Comparison of ENCODE assay signal across 11 cellular contexts in the genomic region with DNA sequence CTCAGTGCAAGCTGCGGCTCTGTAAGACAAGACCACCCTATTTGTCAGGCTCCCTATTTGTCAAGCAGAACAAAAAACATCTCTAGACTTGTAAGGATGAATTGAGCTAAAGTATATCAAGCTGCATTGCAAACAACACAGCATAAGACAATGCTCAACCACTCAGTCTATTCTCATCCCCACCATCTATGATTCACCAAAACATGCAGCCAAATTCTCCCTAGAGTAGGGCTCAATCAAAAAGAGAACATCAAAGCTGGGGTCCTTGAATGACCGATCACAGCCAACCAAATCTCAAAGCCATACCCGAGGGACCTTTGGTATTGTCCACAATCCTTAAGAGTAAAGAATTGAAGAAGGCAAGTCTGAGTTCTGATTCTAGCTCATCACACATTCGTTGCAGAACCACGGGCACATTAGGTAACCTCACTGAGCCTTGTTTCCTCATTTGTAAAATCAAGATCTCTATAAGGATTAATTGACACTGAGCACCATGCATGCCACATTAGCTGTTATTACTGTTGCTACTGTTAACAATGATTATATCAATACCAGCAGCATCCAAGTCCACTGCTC. TPM values are rescaled to one million over a fixed set of nuclear protein-coding genes. Genes with fewer than 3 reads are reported as not detected.
DNase-seq lines count a peak whose midpoint lies in the region; ATAC-seq, FAIRE-seq and TF ChIP-seq lines count a peak whose summit lies in the region.
"Had no signal": no experiment of that assay in that cellular context is flagged by ENCODE, and none has a peak within 500 bp of the region (broad histone marks: within the 10 kb centered on the region; RNA-seq: fewer than 3 reads in every experiment).

No MANE protein-coding gene starts in this region.

- no TSS peak for BruUV-seq in GM12878 (replicated peaks; lab: Mats Ljungman, UMichigan)

- H3K4me1 ChIP-seq in GM12878 (ENCODE audit: control insufficient read depth, insufficient read depth, low read length) (peaks cover 36% of the 10 kb centered on the region), tibial artery (peaks cover 0 to 58% (median 5%) of the 10 kb centered on the region in 4 donors)
- H3K4me1 ChIP-seq: HAP-1 had no signal

- no peaks in the 10 kb centered on the region for H3K9me3 ChIP-seq in GM12878 (replicated peaks; ENCODE audit: control insufficient read depth, insufficient read depth, low read length)
- no peaks in the 10 kb centered on the region for H3K9me3 ChIP-seq in tibial artery
- H3K9me3 ChIP-seq: HAP-1 had no signal

- H3K27ac ChIP-seq in GM12878 (ENCODE audit: control insufficient read depth, insufficient read depth) (0 out of 2 replicates have a peak overlapping the region, but pooled peaks have one; percentile 39), tibial artery (peak overlapping the region; percentile 10 to 58)
- H3K27ac ChIP-seq: C4-2B had no signal

- H2AFZ ChIP-seq in GM12878 (ENCODE audit: control insufficient read depth, low read depth, low read length), result no peak overlapping the region

- POLR2A ChIA-PET in GM12878 (lab: Charles Lee), result interaction anchor here (0.7 to 5.1 kb wide), 17 partner anchors 13 to 109 kb away, joined by 3 to 47 read pairs (median 6); no protein-coding TSS in a partner anchor

- no peaks in the 10 kb centered on the region for H3K27me3 Mint-ChIP-seq in activated naive CD4-positive, alpha-beta T cell treated with anti-CD3 and anti-CD28 coated beads, Interleukin-2, amount 10 ng/mL, durations not matched to agents 7 days and 5 days

- H3K4me1 Mint-ChIP-seq in activated naive CD4-positive, alpha-beta T cell treated with anti-CD3 and anti-CD28 coated beads, Interleukin-2, amount 10 ng/mL, durations not matched to agents 7 days and 5 days, result peaks cover 70% of the 10 kb centered on the region

- TF ChIP-seq RAD21 in GM12878 (IDR thresholded peaks at IDR 0.05; ENCODE audit: insufficient read depth, low read depth, low read length), result no peak

- H3K4me3 Mint-ChIP-seq in activated naive CD4-positive, alpha-beta T cell treated with anti-CD3 and anti-CD28 coated beads, Interleukin-2, amount 10 ng/mL, durations not matched to agents 7 days and 5 days, result peak overlapping the region; percentile 58

- FAIRE-seq in GM12878 (lab: Jason Lieb, UNC), result no peak

- peak overlapping the region; percentile 88 for H3K27ac Mint-ChIP-seq in activated naive CD4-positive, alpha-beta T cell treated with anti-CD3 and anti-CD28 coated beads, Interleukin-2, amount 10 ng/mL, durations not matched to agents 7 days and 5 days

- CTCF ChIA-PET in activated naive CD4-positive, alpha-beta T cell treated with anti-CD3 and anti-CD28 coated beads, Interleukin-2, amount 10 ng/mL, durations not matched to agents 7 days and 5 days (lab: Charles Lee), result interaction anchor here (0.7 to 1.7 kb wide), 4 partner anchors 14 to 187 kb away, joined by 3 to 7 read pairs (median 4); no protein-coding TSS in a partner anchor
- CTCF ChIA-PET in GM12878 (lab: Yijun Ruan, JAX), result interaction anchor here (0.7 to 4.9 kb wide), 16 partner anchors 9 to 191 kb away, joined by 3 to 29 read pairs (median 4); no protein-coding TSS in a partner anchor

- TF ChIP-seq EP300 in GM12878 (IDR thresholded peaks at IDR 0.05; ENCODE audit: borderline replicate concordance in 1 of 2, control insufficient read depth in 1 of 2, low read depth in 2 of 2, low read length in 2 of 2), result no peak

- peak overlapping the region; percentile 68 for H3K4me2 ChIP-seq in GM12878 (ENCODE audit: control insufficient read depth, insufficient read depth)

- H3K9ac ChIP-seq in GM12878 (ENCODE audit: control insufficient read depth, insufficient read depth, low read length), result no peak overlapping the region

- no peak overlapping the region; the same call in 1 of the 2 replicates for H3K4me3 ChIP-seq in GM12878
- H3K4me3 ChIP-seq in tibial artery, result no peak overlapping the region
- H3K4me3 ChIP-seq: HAP-1 had no signal

- H3K36me3 ChIP-seq in GM12878 (ENCODE audit: control insufficient read depth in 2 of 2, insufficient read depth in 2 of 2, low read length in 1 of 2), result peaks cover 21 to 25% of the 10 kb centered on the region in 2 experiments
- H3K36me3 ChIP-seq in tibial artery, result no peaks in the 10 kb centered on the region
- H3K36me3 ChIP-seq: HAP-1 had no signal

- no peak for DNase-seq in activated naive CD4-positive, alpha-beta T cell treated with anti-CD3 and anti-CD28 coated beads, Interleukin-2, amount 10 ng/mL, durations not matched to agents 7 days and 5 days
- DNase-seq in activated naive CD4-positive, alpha-beta T cell (lab: John Stamatoyannopoulos, UW), result no peak
- DNase-seq in GM12878 (ENCODE audit: low read depth, low spot score), result no peak
- no peak for DNase-seq in tibial artery
- no peak for DNase-seq in NCI-H82 (lab: John Stamatoyannopoulos, UW)
- no peak for DNase-seq in NCI-H774 (lab: John Stamatoyannopoulos, UW)
- DNase-seq in SW480 (ENCODE audit: low spot score), result no peak
- DNase-seq: amygdala had no signal

- in situ Hi-C loops in GM12878 (cut with MboI), result no loop called here

- no peaks in the 10 kb centered on the region for H3K9me3 Mint-ChIP-seq in activated naive CD4-positive, alpha-beta T cell treated with anti-CD3 and anti-CD28 coated beads, Interleukin-2, amount 10 ng/mL, durations not matched to agents 7 days and 5 days

- ATAC-seq in HG03175 (IDR thresholded peaks at IDR 0.05; ENCODE audit: unreplicated experiment), result peak; percentile 40
- ATAC-seq in GM12878, result peak; percentile 71

- no peaks in the 10 kb centered on the region for H3K27me3 ChIP-seq in GM12878 (replicated peaks in 1 of 2; ENCODE audit: control insufficient read depth in 2 of 2, insufficient read depth in 2 of 2, low read length in 1 of 2)
- H3K27me3 ChIP-seq in tibial artery, result no peaks in the 10 kb centered on the region

- no peak for TF ChIP-seq POLR2A in GM12878 (IDR thresholded peaks at IDR 0.05; ENCODE audit: low read depth, low read length)

- intact Hi-C loops in GM12878 (cut with micrococcal nuclease; ENCODE audit: unreplicated experiment), result no loop called here
- intact Hi-C loops in tibial artery (cut with DNase I; ENCODE audit: low total_unique reads), result no loop called here

- SMC1A ChIA-PET in GM12878 (lab: Charles Lee; ENCODE audit: uncharacterized antibody, unreplicated experiment), result interaction anchor here (0.8 to 11.7 kb wide), 30 partner anchors 10 to 215 kb away, joined by 3 to 295 read pairs (median 6); a partner anchor contains a TSS

- RAD21 ChIA-PET in GM12878 (lab: Charles Lee; ENCODE audit: unreplicated experiment), result interaction anchor here (0.8 to 5.6 kb wide), 23 partner anchors 9 to 193 kb away, joined by 3 to 50 read pairs (median 4); a partner anchor contains a TSS

- peaks cover 65% of the 10 kb centered on the region for H3K36me3 Mint-ChIP-seq in activated naive CD4-positive, alpha-beta T cell treated with anti-CD3 and anti-CD28 coated beads, Interleukin-2, amount 10 ng/mL, durations not matched to agents 7 days and 5 days

- peaks cover 69% of the 10 kb centered on the region for H3K79me2 ChIP-seq in GM12878 (ENCODE audit: control insufficient read depth, insufficient read depth, low read length)

- WGBS in GM12878 (ENCODE audit: insufficient coverage, insufficient replicate concordance, low lambda C conversion rate, missing lambda C conversion rate), result 20% methylated on average over 5 of the region's 5 CpGs

- H4K20me1 ChIP-seq in GM12878 (ENCODE audit: control insufficient read depth, insufficient read depth), result no peaks in the 10 kb centered on the region

- TF ChIP-seq CTCF in GM12878 (IDR thresholded peaks at IDR 0.05 in 2 of 3, conservative IDR thresholded peaks at IDR 0.05 in 1 of 3; ENCODE audit: control insufficient read depth in 2 of 3, extremely low read depth in 1 of 3, insufficient read depth in 1 of 3, low read depth in 3 of 3, low read length in 3 of 3) (no peak), tibial artery (IDR thresholded peaks at IDR 0.05) (no peak)

TF ChIP-seq in GM12878, 131 proteins besides CTCF, POLR2A, EP300 and RAD21:
- no peak for TF ChIP-seq PAX5 (IDR thresholded peaks at IDR 0.05; ENCODE audit: borderline replicate concordance, low read depth, low read length)
- no peak for TF ChIP-seq SMAD5 (IDR thresholded peaks at IDR 0.05; ENCODE audit: low read depth)
- no peak for TF ChIP-seq NR2F1 (conservative IDR thresholded peaks at IDR 0.05)
- TF ChIP-seq SMARCA5 (IDR thresholded peaks at IDR 0.05), result 0 out of 2 replicates have a peak, but pooled peaks have one; percentile 15
- 0 out of 2 replicates have a peak, but pooled peaks have one; percentile 28 for TF ChIP-seq NFIC (IDR thresholded peaks at IDR 0.05; ENCODE audit: low read depth, low read length)

RNA-seq across cellular contexts. Expression of a gene that starts 31.2 kb away (rescaled TPM):
- 377 and 379 TPM in 2 replicates for total RNA-seq in GM12878 (2013; cell fraction: nucleolus; rRNA removed)
- total RNA-seq in GM12878 (2014; rRNA removed), result 154 and 163 TPM in 2 replicates
- total RNA-seq in GM12878 (2014; rRNA removed; fragmentation: Illumina TruSeq; extraction: Trizol), result 145 TPM in 2 replicates
- 166 and 176 TPM in 2 replicates for total RNA-seq in GM12878 (2021)
- 68.5 TPM for polyA plus RNA-seq in GM12878 (2011; ENCODE audit: low read depth)
- polyA plus RNA-seq in GM12878 (2011; rRNA removed), result 171 and 213 TPM in 2 replicates
- 284 and 352 TPM in 2 replicates for polyA plus RNA-seq in GM12878 (2011; cell fraction: cytosol; rRNA removed)
- polyA plus RNA-seq in GM12878 (2011; cell fraction: nucleus; rRNA removed), result 306 TPM in 2 replicates
- polyA plus RNA-seq in GM12878 (2012), result 90.4 and 119 TPM in 2 replicates
- polyA plus RNA-seq in GM12878 (2014; fragmentation: Illumina TruSeq; extraction: Trizol), result 146 and 170 TPM in 2 replicates
- polyA plus RNA-seq in GM12878 (2014; fragmentation: Nextera tagmentation; extraction: Ambion mirVana), result 10 to 100 TPM; 20.6 to 38.9 TPM
- polyA plus RNA-seq in GM12878 (2014; rRNA removed), result 143 and 149 TPM in 2 replicates
- 10 to 100 TPM; 46.3 to 61.9 TPM for polyA plus RNA-seq in GM12878 (2016; fragmentation: Nextera tagmentation; extraction: Ambion mirVana)
- 198 and 256 TPM in 2 replicates for polyA minus RNA-seq in GM12878 (2011; rRNA and poly(A)+ RNA removed)
- 85.5 and 87.8 TPM in 2 replicates for polyA minus RNA-seq in GM12878 (2011; cell fraction: cytosol; rRNA and poly(A)+ RNA removed)
- 129 and 203 TPM in 2 replicates for polyA minus RNA-seq in GM12878 (2011; cell fraction: nucleus; rRNA and poly(A)+ RNA removed)
